9 cellular contexts compared by ENCODE assay signal in genomic region chr10:13414855-13415254, GRCh38.
A peak's percentile ranks its signal among the peaks of the same experiment; 100 is the strongest.
DNase-seq lines count a peak whose midpoint lies in the region; FAIRE-seq and TF ChIP-seq lines count a peak whose summit lies in the region.
"Had no signal": no experiment of that assay in that cellular context is flagged by ENCODE, and none has a peak within 500 bp of the region (broad histone marks: within the 10 kb centered on the region; RNA-seq: fewer than 3 reads in every experiment).

No MANE protein-coding gene starts in this region.

- no peak overlapping the region for H3K4me3 Mint-ChIP-seq in activated T-helper 2 cell treated with anti-CD3 and anti-CD28 coated beads, Interferon-gamma antibody, Interleukin-2, Interleukin-4, amounts not matched to agents 10 μg/mL and 5 μg/mL and 100 μg/mL, durations not matched to agents 14 hours and 24 hours and 36 hours (ENCODE audit: low read depth)
- H3K4me3 Mint-ChIP-seq: memory B cell had no signal

- no peaks in the 10 kb centered on the region for H3K36me3 ChIP-seq in WERI-Rb-1
- H3K36me3 ChIP-seq in keratinocyte (ENCODE audit: control insufficient read depth in 2 of 2, extremely low read depth in 1 of 2, insufficient read depth in 2 of 2, low read length in 2 of 2): no peaks in the 10 kb centered on the region
- H3K36me3 ChIP-seq in ovary: no peaks in the 10 kb centered on the region
- H3K36me3 ChIP-seq in ascending aorta: no peaks in the 10 kb centered on the region

- 48 to 75% (median 52%) methylated on average over 2 of the region's 2 CpGs for WGBS in ovary, 3 donors

- FAIRE-seq in keratinocyte (lab: Jason Lieb, UNC): peak; percentile 34

- H3K36me3 Mint-ChIP-seq in activated T-helper 2 cell treated with anti-CD3 and anti-CD28 coated beads, Interferon-gamma antibody, Interleukin-2, Interleukin-4, amounts not matched to agents 10 μg/mL and 5 μg/mL and 100 μg/mL, durations not matched to agents 14 hours and 24 hours and 36 hours (ENCODE audit: low read depth): no peaks in the 10 kb centered on the region

- H3K9me1 ChIP-seq in keratinocyte (ENCODE audit: control insufficient read depth, extremely low read depth, insufficient read depth, low read length): no peaks in the 10 kb centered on the region

- TF ChIP-seq CTCF in AG09309 (IDR thresholded peaks at IDR 0.05; ENCODE audit: control insufficient read depth, insufficient read depth, low read depth, low read length, missing control alignments) (peak; percentile 28), WERI-Rb-1 (IDR thresholded peaks at IDR 0.05; ENCODE audit: low read depth, low read length) (peak; percentile 41; the same call in 1 of the 2 replicates), keratinocyte (optimal IDR thresholded peaks at IDR 0.05 in 1 of 3, IDR thresholded peaks at IDR 0.05 in 1 of 3, conservative IDR thresholded peaks at IDR 0.05 in 1 of 3; ENCODE audit: extremely low read depth in 1 of 3, insufficient read depth in 2 of 3, low read length in 3 of 3) (peak; percentile 40 to 55 (median 54)), ovary (IDR thresholded peaks at IDR 0.05) (no peak), ascending aorta (IDR thresholded peaks at IDR 0.05) (no peak)

- no peaks in the 10 kb centered on the region for H4K20me1 ChIP-seq in keratinocyte (ENCODE audit: control insufficient read depth, extremely low read depth, insufficient read depth, low read length)

- H3K4me1 ChIP-seq in keratinocyte (ENCODE audit: control insufficient read depth, extremely low read depth, insufficient read depth, low read length) (no peaks in the 10 kb centered on the region), ovary (ENCODE audit: insufficient read depth) (no peaks in the 10 kb centered on the region), ascending aorta (no peaks in the 10 kb centered on the region)

- DNase-seq in AG09309 (ENCODE audit: low read depth) (no peak), HCEC 1CT (peak; percentile 13), WERI-Rb-1 (peak; percentile 38), keratinocyte (ENCODE audit: low read depth, low spot score) (no peak), ovary (no peak), ascending aorta (ENCODE audit: low spot score in 2 of 2) (no peak), dedifferentiated amniotic fluid mesenchymal stem cell (ENCODE audit: extremely low spot score) (no peak)
- DNase-seq in activated T-helper 2 cell treated with anti-CD3 and anti-CD28 coated beads, Interferon-gamma antibody, Interleukin-2, Interleukin-4, amounts not matched to agents 10 μg/mL and 5 μg/mL and 100 μg/mL, durations not matched to agents 14 hours and 24 hours and 36 hours (ENCODE audit: low spot score): no peak

- H3K4me3 ChIP-seq in AG09309 (ENCODE audit: control insufficient read depth, low read depth, low read length): no peak overlapping the region
- H3K4me3 ChIP-seq in WERI-Rb-1 (ENCODE audit: low read depth, low read length): no peak overlapping the region
- H3K4me3 ChIP-seq in keratinocyte (ENCODE audit: control insufficient read depth in 2 of 3, extremely low read depth in 1 of 3, insufficient read depth in 2 of 3, low read depth in 1 of 3, low read length in 3 of 3): no peak overlapping the region
- H3K4me3 ChIP-seq in ovary: no peak overlapping the region
- H3K4me3 ChIP-seq in ascending aorta: no peak overlapping the region

- dilution Hi-C loops in keratinocyte (cut with MboI; ENCODE audit: extremely low pct_ligation_motif_present, low sequenced_read_pairs): no loop called here

- H3K27ac ChIP-seq in WERI-Rb-1 (no peak overlapping the region), keratinocyte (ENCODE audit: control insufficient read depth, insufficient read depth, low read length) (no peak overlapping the region), ovary (no peak overlapping the region), ascending aorta (no peak overlapping the region)

- no peaks in the 10 kb centered on the region for H3K9me3 ChIP-seq in WERI-Rb-1 (ENCODE audit: severe bottlenecking)
- no peaks in the 10 kb centered on the region for H3K9me3 ChIP-seq in keratinocyte (ENCODE audit: control insufficient read depth, low read depth, low read length)
- no peaks in the 10 kb centered on the region for H3K9me3 ChIP-seq in ovary
- no peaks in the 10 kb centered on the region for H3K9me3 ChIP-seq in ascending aorta

- H3K4me2 ChIP-seq in keratinocyte (ENCODE audit: control insufficient read depth, extremely low read depth, insufficient read depth, low read depth, low read length): no peak overlapping the region

- H3K9ac ChIP-seq in keratinocyte (ENCODE audit: control insufficient read depth, extremely low read depth, insufficient read depth, low read length): no peak overlapping the region

- no peaks in the 10 kb centered on the region for H3K79me2 ChIP-seq in keratinocyte (ENCODE audit: control insufficient read depth, insufficient read depth, low read length)

- TF ChIP-seq EP300 in ovary (IDR thresholded peaks at IDR 0.05): no peak

- no peaks in the 10 kb centered on the region for H3K27me3 Mint-ChIP-seq in activated T-helper 2 cell treated with anti-CD3 and anti-CD28 coated beads, Interferon-gamma antibody, Interleukin-2, Interleukin-4, amounts not matched to agents 10 μg/mL and 5 μg/mL and 100 μg/mL, durations not matched to agents 14 hours and 24 hours and 36 hours (ENCODE audit: low read depth)

- H3K4me1 Mint-ChIP-seq in activated T-helper 2 cell treated with anti-CD3 and anti-CD28 coated beads, Interferon-gamma antibody, Interleukin-2, Interleukin-4, amounts not matched to agents 10 μg/mL and 5 μg/mL and 100 μg/mL, durations not matched to agents 14 hours and 24 hours and 36 hours (ENCODE audit: low read depth): no peaks in the 10 kb centered on the region

- H3K27ac Mint-ChIP-seq in activated T-helper 2 cell treated with anti-CD3 and anti-CD28 coated beads, Interferon-gamma antibody, Interleukin-2, Interleukin-4, amounts not matched to agents 10 μg/mL and 5 μg/mL and 100 μg/mL, durations not matched to agents 14 hours and 24 hours and 36 hours: no peak overlapping the region
- H3K27ac Mint-ChIP-seq: memory B cell had no signal

- no peaks in the 10 kb centered on the region for H3K27me3 ChIP-seq in WERI-Rb-1 (ENCODE audit: insufficient read depth, low read depth, severe bottlenecking)
- no peaks in the 10 kb centered on the region for H3K27me3 ChIP-seq in keratinocyte (ENCODE audit: control insufficient read depth, extremely low read depth, insufficient read depth, low read length)
- no peaks in the 10 kb centered on the region for H3K27me3 ChIP-seq in ovary
- no peaks in the 10 kb centered on the region for H3K27me3 ChIP-seq in ascending aorta

- TF ChIP-seq POLR2A in ovary (IDR thresholded peaks at IDR 0.05): no peak

- no peak overlapping the region for H2AFZ ChIP-seq in keratinocyte (ENCODE audit: control insufficient read depth, low read length)

- peaks cover 3% of the 10 kb centered on the region for H3K9me3 Mint-ChIP-seq in activated T-helper 2 cell treated with anti-CD3 and anti-CD28 coated beads, Interferon-gamma antibody, Interleukin-2, Interleukin-4, amounts not matched to agents 10 μg/mL and 5 μg/mL and 100 μg/mL, durations not matched to agents 14 hours and 24 hours and 36 hours

- intact Hi-C loops in ovary (cut with DNase I): no loop called here
- intact Hi-C loops in ascending aorta (cut with DNase I): no loop called here
- intact Hi-C loops in activated T-helper 2 cell treated with anti-CD3 and anti-CD28 coated beads, Interferon-gamma antibody, Interleukin-2, Interleukin-4, amounts not matched to agents 10 μg/mL and 5 μg/mL and 100 μg/mL, durations not matched to agents 14 hours and 24 hours and 36 hours (cut with micrococcal nuclease): no loop called here

Comparison
In these comparisons a context has a peak if more than half of its experiments do, and no peak if none do; other contexts are left out.
1. DNase-seq: peak in HCEC 1CT (single experiment) and WERI-Rb-1 (single experiment); none in AG09309 (single experiment), keratinocyte (single experiment), ovary (0 of 5), ascending aorta (0 of 2), activated T-helper 2 cell treated with anti-CD3 and anti-CD28 coated beads, Interferon-gamma antibody, Interleukin-2, Interleukin-4, amounts not matched to agents 10 μg/mL and 5 μg/mL and 100 μg/mL, durations not matched to agents 14 hours and 24 hours and 36 hours (single experiment) and dedifferentiated amniotic fluid mesenchymal stem cell (single experiment).
2. CTCF ChIP-seq: peak in AG09309 (single experiment), WERI-Rb-1 (single experiment) and keratinocyte (3 of 3); none in ovary (0 of 3) and ascending aorta (0 of 3).